In genomic region chr11:99814738-99815137, GRCh38 we compare ENCODE assay signal across 24 cellular contexts.
A peak's percentile ranks its signal among the peaks of the same experiment; 100 is the strongest.
DNase-seq lines count a peak whose midpoint lies in the region; TF ChIP-seq lines count a peak whose summit lies in the region.
"Had no signal": no experiment of that assay in that cellular context is flagged by ENCODE, and none has a peak within 500 bp of the region (broad histone marks: within the 10 kb centered on the region; RNA-seq: fewer than 3 reads in every experiment).

No MANE protein-coding gene starts in this region.

- intact Hi-C loops in Caco-2 (cut with micrococcal nuclease; ENCODE audit: unreplicated experiment) = loop anchor here (1.0 to 10.0 kb wide), 2 partner anchors 761 to 1120 kb away; no protein-coding TSS in a partner anchor

- H3K4me1 ChIP-seq in Caco-2 = no peaks in the 10 kb centered on the region
- H3K4me1 ChIP-seq: thyroid gland, uterus had no signal

- TF ChIP-seq CTCF in Caco-2 (IDR thresholded peaks at IDR 0.05; ENCODE audit: insufficient read depth in 1 of 2, low read depth in 1 of 2, low read length in 1 of 2, severe bottlenecking in 1 of 2, unreplicated experiment in 1 of 2) = peak; percentile 36 to 40
- TF ChIP-seq CTCF in VCaP (conservative IDR thresholded peaks at IDR 0.05) = peak; percentile 54

- H3K4me3 Mint-ChIP-seq in Caco-2 (ENCODE audit: unreplicated experiment) = no peak overlapping the region
- H3K4me3 Mint-ChIP-seq: activated naive CD8-positive, alpha-beta T cell treated with anti-CD3 and anti-CD28 coated beads, Interleukin-2, amount 50 U/mL, for 24 hours; effector memory CD8-positive, alpha-beta T cell; nephron had no signal

- no peaks in the 10 kb centered on the region for H3K4me1 Mint-ChIP-seq in Caco-2 (ENCODE audit: low read depth, unreplicated experiment)
- H3K4me1 Mint-ChIP-seq: activated naive CD8-positive, alpha-beta T cell treated with anti-CD3 and anti-CD28 coated beads, Interleukin-2, amount 50 U/mL, for 24 hours; nephron had no signal

- H3K9me3 Mint-ChIP-seq in Caco-2 (ENCODE audit: unreplicated experiment) = peaks cover 8% of the 10 kb centered on the region

- H3K27me3 ChIP-seq in Caco-2 (replicated peaks; ENCODE audit: control insufficient read depth, insufficient read depth, low read length) = no peaks in the 10 kb centered on the region
- H3K27me3 ChIP-seq: ovary, thyroid gland, uterus had no signal

- H3K36me3 ChIP-seq in Caco-2 (ENCODE audit: control insufficient read depth, insufficient read depth, low read length) = no peaks in the 10 kb centered on the region
- H3K36me3 ChIP-seq: ovary, thyroid gland, uterus had no signal

- DNase-seq in Caco-2 (peak in 1 of 2 experiments; percentile 16), HT-29 (ENCODE audit: low spot score) (peak; percentile 7), iPS DF 19.7 (ENCODE audit: low read depth, low spot score) (peak; percentile 2), NCI-H128 (lab: John Stamatoyannopoulos, UW; ENCODE audit: unreplicated experiment) (no peak), NCI-H2029 (lab: John Stamatoyannopoulos, UW) (no peak), SW480 (ENCODE audit: low spot score) (no peak)
- DNase-seq: activated CD4-positive, alpha-beta T cell treated with anti-CD3 and anti-CD28 coated beads, Interleukin-2, amount 50 U/mL, for 48 hours; activated CD4-positive, CD25-positive, alpha-beta regulatory T cell treated with anti-CD3 and anti-CD28 coated beads, Interleukin-2, amount 50 U/mL, for 72 hours; activated gamma-delta T cell treated with Interleukin-2 at 50 U/mL for 16 hours; activated naive CD8-positive, alpha-beta T cell treated with anti-CD3 and anti-CD28 coated beads, Interleukin-2, amount 50 U/mL, for 24 hours; activated T-cell treated with anti-CD3 and anti-CD28 coated beads, Interleukin-2, amount 50 U/mL, for 48 hours; caudate nucleus; cortex of kidney; effector memory CD8-positive, alpha-beta T cell; GM23248; KG1; ovary; stimulated activated CD4-positive, alpha-beta T cell treated with anti-CD3 and anti-CD28 coated beads, Interleukin-4, amount 100 ng/mL, for 24 hours; thyroid gland; uterus had no signal

- no peak overlapping the region for H3K4me3 ChIP-seq in Caco-2 (ENCODE audit: low read depth, low read length)
- H3K4me3 ChIP-seq: GM23248, lung, ovary, SK-N-MC, thyroid gland, uterus had no signal

- H3K9me3 ChIP-seq in Caco-2 = no peaks in the 10 kb centered on the region
- H3K9me3 ChIP-seq: ovary, thyroid gland, uterus had no signal

- H3K36me3 Mint-ChIP-seq in Caco-2 (ENCODE audit: insufficient read depth, unreplicated experiment) = no peaks in the 10 kb centered on the region

- H3K27me3 Mint-ChIP-seq in Caco-2 (ENCODE audit: insufficient read depth, unreplicated experiment) = no peaks in the 10 kb centered on the region
- H3K27me3 Mint-ChIP-seq: activated naive CD8-positive, alpha-beta T cell treated with anti-CD3 and anti-CD28 coated beads, Interleukin-2, amount 50 U/mL, for 24 hours; effector memory CD8-positive, alpha-beta T cell had no signal

- BruUV-seq in Caco-2 (replicated peaks; lab: Mats Ljungman, UMichigan) = no TSS peak

- H3K27ac ChIP-seq in VCaP = no peak overlapping the region
- H3K27ac ChIP-seq: GM23248, ovary, SK-N-MC, thyroid gland, uterus had no signal

- POLR2A ChIA-PET in Caco-2 (lab: Charles Lee) = no interaction called here

- H3K27ac Mint-ChIP-seq in Caco-2 (ENCODE audit: unreplicated experiment) = no peak overlapping the region
- H3K27ac Mint-ChIP-seq: activated naive CD8-positive, alpha-beta T cell treated with anti-CD3 and anti-CD28 coated beads, Interleukin-2, amount 50 U/mL, for 24 hours; effector memory CD8-positive, alpha-beta T cell; nephron had no signal

- CTCF ChIA-PET in Caco-2 (lab: Charles Lee) = interaction anchor here (0.6 kb wide), 1 partner anchor 370 kb away, joined by 5 read pairs; no protein-coding TSS in a partner anchor

Comparison
In these comparisons a context has a peak if more than half of its experiments do, and no peak if none do; other contexts are left out.
1. DNase-seq: peak in HT-29 (single experiment) and iPS DF 19.7 (single experiment); none in NCI-H128 (single experiment), NCI-H2029 (single experiment) and SW480 (single experiment).